In the genomic region with DNA sequence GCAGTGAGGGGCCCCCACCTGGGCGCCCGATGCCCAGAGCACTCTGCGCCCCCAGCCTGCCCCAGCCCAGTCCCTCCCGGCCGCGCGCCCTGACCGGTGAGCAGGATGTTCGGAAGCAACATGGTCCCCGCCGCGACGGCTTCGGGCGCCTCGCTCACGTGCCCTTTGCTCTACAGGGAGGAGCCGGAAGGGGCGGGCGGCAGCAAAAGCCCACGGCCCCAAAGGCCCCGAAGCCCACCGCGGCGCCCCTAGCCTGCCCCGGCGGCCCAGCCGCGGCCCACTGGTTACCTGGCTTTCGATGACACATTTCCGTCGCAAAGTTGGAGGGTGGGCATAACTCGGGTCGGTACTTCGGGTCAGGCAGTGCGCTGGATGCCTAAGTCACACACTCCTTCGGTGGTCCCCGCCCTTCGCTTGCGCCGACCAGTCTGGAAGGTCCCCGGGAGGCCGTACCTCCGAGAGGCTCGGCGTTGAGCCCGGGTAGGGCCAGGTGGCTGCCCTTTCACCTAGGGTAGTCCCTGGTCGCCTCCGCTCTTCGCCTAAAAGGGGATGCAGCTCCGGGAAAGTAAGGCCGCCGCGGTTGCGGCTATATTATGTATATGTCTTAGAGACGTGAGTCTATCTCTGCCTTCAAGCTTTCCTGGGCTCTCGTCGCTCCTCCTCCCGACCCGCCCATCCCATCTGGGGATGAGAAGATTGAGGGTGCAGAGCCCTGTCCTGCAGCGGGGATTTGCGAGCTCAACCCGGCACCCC, we compare ENCODE assay signal across 8 cellular contexts.
DNase-seq lines count a peak whose midpoint lies in the region; ATAC-seq and TF ChIP-seq lines count a peak whose summit lies in the region.

AK6 (minus strand) TSS at position 152 of the 753 bp plus-strand sequence; CDS start at position 122, 30 bp downstream.
A gene with protein sequence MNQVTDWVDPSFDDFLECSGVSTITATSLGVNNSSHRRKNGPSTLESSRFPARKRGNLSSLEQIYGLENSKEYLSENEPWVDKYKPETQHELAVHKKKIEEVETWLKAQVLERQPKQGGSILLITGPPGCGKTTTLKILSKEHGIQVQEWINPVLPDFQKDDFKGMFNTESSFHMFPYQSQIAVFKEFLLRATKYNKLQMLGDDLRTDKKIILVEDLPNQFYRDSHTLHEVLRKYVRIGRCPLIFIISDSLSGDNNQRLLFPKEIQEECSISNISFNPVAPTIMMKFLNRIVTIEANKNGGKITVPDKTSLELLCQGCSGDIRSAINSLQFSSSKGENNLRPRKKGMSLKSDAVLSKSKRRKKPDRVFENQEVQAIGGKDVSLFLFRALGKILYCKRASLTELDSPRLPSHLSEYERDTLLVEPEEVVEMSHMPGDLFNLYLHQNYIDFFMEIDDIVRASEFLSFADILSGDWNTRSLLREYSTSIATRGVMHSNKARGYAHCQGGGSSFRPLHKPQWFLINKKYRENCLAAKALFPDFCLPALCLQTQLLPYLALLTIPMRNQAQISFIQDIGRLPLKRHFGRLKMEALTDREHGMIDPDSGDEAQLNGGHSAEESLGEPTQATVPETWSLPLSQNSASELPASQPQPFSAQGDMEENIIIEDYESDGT (plus strand): TSS at position 450 of the 753 bp plus-strand sequence. CDS start 2,391 bp downstream, outside the sequence.
A gene with protein sequence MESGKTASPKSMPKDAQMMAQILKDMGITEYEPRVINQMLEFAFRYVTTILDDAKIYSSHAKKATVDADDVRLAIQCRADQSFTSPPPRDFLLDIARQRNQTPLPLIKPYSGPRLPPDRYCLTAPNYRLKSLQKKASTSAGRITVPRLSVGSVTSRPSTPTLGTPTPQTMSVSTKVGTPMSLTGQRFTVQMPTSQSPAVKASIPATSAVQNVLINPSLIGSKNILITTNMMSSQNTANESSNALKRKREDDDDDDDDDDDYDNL (minus strand): TSS at position 152 of the 753 bp plus-strand sequence. CDS start 3,783 bp downstream, outside the sequence.

- H3K4me3 ChIP-seq in OCI-LY3 (ENCODE audit: low read length) = peak within 1 kb of the TSS; percentile 100

- peaks cover 10% of the 10 kb centered on the region for H3K36me3 ChIP-seq in OCI-LY3 (replicated peaks; ENCODE audit: low read depth, low read length)

- peaks cover 80% of the 10 kb centered on the region for H3K79me2 ChIP-seq in OCI-LY3 (ENCODE audit: low read length)

- H3K4me1 ChIP-seq in OCI-LY3 (ENCODE audit: low read length) = peaks cover 17% of the 10 kb centered on the region

- peak within 1 kb of the TSS; percentile 93 for H3K4me2 ChIP-seq in OCI-LY3 (ENCODE audit: low read length)

- peaks cover 3% of the 10 kb centered on the region; the same call in 1 of the 2 replicates for H4K20me1 ChIP-seq in OCI-LY3 (ENCODE audit: insufficient read depth, low read length)

- no peaks in the 10 kb centered on the region for H3K27me3 ChIP-seq in OCI-LY3 (ENCODE audit: low read depth, low read length)

- DNase-seq in D341Med (ENCODE audit: low spot score) (peak; percentile 89), HuH-7 (ENCODE audit: low spot score) (peak; percentile 87), activated T-cell treated with anti-CD3 and anti-CD28 coated beads for 1 hour (ENCODE audit: low read depth) (peak; percentile 80), epidermal melanocyte (ENCODE audit: insufficient read length, low spot score) (peak; percentile 90), middle frontal gyrus (ENCODE audit: extremely low spot score, low spot score) (peak; percentile 75)
- peak; percentile 85 to 89 for DNase-seq in stimulated activated CD8-positive, alpha-beta memory T cell treated with anti-CD3 and anti-CD28 coated beads, Interleukin-2, amount 100 ng/mL, for 48 hours (ENCODE audit: low read depth in 2 of 2)

- TF ChIP-seq CTCF in OCI-LY3 (IDR thresholded peaks at IDR 0.05; ENCODE audit: low read depth, low read length) = no peak

- ATAC-seq in GM21515 (IDR thresholded peaks at IDR 0.05; ENCODE audit: unreplicated experiment) = peak; percentile 88

- peak within 1 kb of the TSS; percentile 85 for H3K27ac ChIP-seq in OCI-LY3 (ENCODE audit: low read length)

- H3K9me3 ChIP-seq in OCI-LY3 (ENCODE audit: insufficient read depth, low read length) = no peaks in the 10 kb centered on the region

- H2AFZ ChIP-seq in OCI-LY3 (ENCODE audit: low read depth, low read length) = peak within 1 kb of the TSS; percentile 32; the same call in 1 of the 2 replicates

- peak within 1 kb of the TSS; percentile 95 for H3K9ac ChIP-seq in OCI-LY3 (ENCODE audit: low read length)

Comparison
In these comparisons a context has a peak if more than half of its experiments do, and no peak if none do; other contexts are left out.
1. Peak in every context shown above with its lines: DNase-seq, ATAC-seq, H3K4me3 ChIP-seq and H3K27ac ChIP-seq.